In genomic region chr11:57972013-57972367, GRCh38 we compare ENCODE assay signal across 1 cellular context.
A peak's percentile ranks its signal among the peaks of the same experiment; 100 is the strongest.
TF ChIP-seq lines count a peak whose summit lies in the region.

No MANE protein-coding gene starts in this region.

TF ChIP-seq in HepG2, 621 proteins besides CTCF, POLR2A, EP300 and RAD21 (continued from another document and continues in another):
- TF ChIP-seq HNF1B (CRISPR knock-in tag; IDR thresholded peaks at IDR 0.05) (no peak), ZNF879 (CRISPR knock-in tag; IDR thresholded peaks at IDR 0.05) (no peak), HINFP (CRISPR knock-in tag; IDR thresholded peaks at IDR 0.05; ENCODE audit: low read depth) (no peak), KLF12 (CRISPR knock-in tag; IDR thresholded peaks at IDR 0.05; ENCODE audit: borderline replicate concordance) (no peak), HHEX (CRISPR knock-in tag; IDR thresholded peaks at IDR 0.05) (no peak), ZSCAN25 (CRISPR knock-in tag; IDR thresholded peaks at IDR 0.05) (no peak), STAG1 (CRISPR knock-in tag; IDR thresholded peaks at IDR 0.05) (peak; percentile 12; the same call in 1 of the 2 replicates), NR2C2 (CRISPR knock-in tag; IDR thresholded peaks at IDR 0.05; ENCODE audit: borderline replicate concordance) (0 out of 2 replicates have a peak, but pooled peaks have one; percentile 30), MED13 (CRISPR knock-in tag; IDR thresholded peaks at IDR 0.05) (peak; percentile 78), ZNF275 (CRISPR knock-in tag; IDR thresholded peaks at IDR 0.05; ENCODE audit: borderline replicate concordance) (no peak), TBL1XR1 (IDR thresholded peaks at IDR 0.05; ENCODE audit: borderline replicate concordance, low read length, partially characterized antibody) (no peak), KLF15 (CRISPR knock-in tag; IDR thresholded peaks at IDR 0.05; ENCODE audit: borderline replicate concordance) (no peak), HOXD1 (CRISPR knock-in tag; IDR thresholded peaks at IDR 0.05) (peak; percentile 76; the same call in 1 of the 2 replicates), ZNF704 (CRISPR knock-in tag; IDR thresholded peaks at IDR 0.05; ENCODE audit: borderline replicate concordance) (no peak), MNT (IDR thresholded peaks at IDR 0.05) (no peak), TRIM24 (CRISPR knock-in tag; IDR thresholded peaks at IDR 0.05) (no peak), BRCA1 (CRISPR knock-in tag; IDR thresholded peaks at IDR 0.05) (no peak), SOX6 (IDR thresholded peaks at IDR 0.05) (no peak), SOX6 (CRISPR knock-in tag; IDR thresholded peaks at IDR 0.05) (peak; percentile 99), ZNF160 (CRISPR knock-in tag; IDR thresholded peaks at IDR 0.05) (no peak), ZNF773 (CRISPR knock-in tag; IDR thresholded peaks at IDR 0.05; ENCODE audit: borderline replicate concordance) (no peak), UBTF (CRISPR knock-in tag; IDR thresholded peaks at IDR 0.05) (no peak), ZFP82 (CRISPR knock-in tag; IDR thresholded peaks at IDR 0.05; ENCODE audit: borderline replicate concordance) (no peak), ZNF577 (CRISPR knock-in tag; IDR thresholded peaks at IDR 0.05; ENCODE audit: borderline replicate concordance, low read depth) (no peak), TARDBP (CRISPR knock-in tag; IDR thresholded peaks at IDR 0.05) (peak; percentile 58; the same call in 1 of the 2 replicates), GLMP (CRISPR knock-in tag; IDR thresholded peaks at IDR 0.05; ENCODE audit: borderline replicate concordance) (no peak), NR2F6 (IDR thresholded peaks at IDR 0.05) (peak; percentile 83), NR2F6 (CRISPR knock-in tag; IDR thresholded peaks at IDR 0.05) (peak; percentile 74; the same call in 1 of the 2 replicates), TP53 (CRISPR knock-in tag; conservative IDR thresholded peaks at IDR 0.05) (0 out of 2 replicates have a peak, but pooled peaks have one; percentile 4), ZNF609 (CRISPR knock-in tag; IDR thresholded peaks at IDR 0.05; ENCODE audit: borderline replicate concordance) (peak; percentile 85), IRF1 (CRISPR knock-in tag; IDR thresholded peaks at IDR 0.05; ENCODE audit: low read depth) (no peak), BHLHE40 (IDR thresholded peaks at IDR 0.05; ENCODE audit: low read length) (no peak), SP2 (CRISPR knock-in tag; IDR thresholded peaks at IDR 0.05) (no peak), ZNF709 (CRISPR knock-in tag; IDR thresholded peaks at IDR 0.05) (no peak; the same call in 1 of the 2 replicates), ZNF230 (CRISPR knock-in tag; IDR thresholded peaks at IDR 0.05) (no peak), PAXIP1 (CRISPR knock-in tag; conservative IDR thresholded peaks at IDR 0.05) (peak; percentile 78)
